8 cellular contexts compared by ENCODE assay signal in genomic region chr22:50218996-50219727, GRCh38. TPM values are rescaled to one million over a fixed set of nuclear protein-coding genes. Genes with fewer than 3 reads are reported as not detected.
A peak's percentile ranks its signal among the peaks of the same experiment; 100 is the strongest.
DNase-seq lines count a peak whose midpoint lies in the region; ATAC-seq and TF ChIP-seq lines count a peak whose summit lies in the region.

No MANE protein-coding gene starts in this region.

- H3K4me3 ChIP-seq in AG10803 (ENCODE audit: low read length) = no peak overlapping the region
- H3K4me3 ChIP-seq in hepatocyte = no peak overlapping the region
- H3K4me3 ChIP-seq in aorta (ENCODE audit: low read length in 2 of 2) = no peak overlapping the region
- no peak overlapping the region for H3K4me3 ChIP-seq in spleen

- 83% methylated on average over 42 of the region's 42 CpGs for WGBS in hepatocyte (ENCODE audit: low lambda C conversion rate, missing lambda C conversion rate)
- WGBS in aorta, 2 donors = 78 to 79% methylated on average over 42 of the region's 42 CpGs
- WGBS in spleen, 5 donors = 74 to 85% (median 78%) methylated on average over 27 to 42 of the region's 42 CpGs

- no peak overlapping the region for H3K4me3 Mint-ChIP-seq in activated T-helper 17 cell treated with anti-CD3 and anti-CD28 coated beads, Interleukin-2, amount 50 U/mL, for 72 hours

- H3K4me1 ChIP-seq in hepatocyte (ENCODE audit: insufficient read depth) (no peaks in the 10 kb centered on the region), aorta (ENCODE audit: control insufficient read depth in 1 of 2, insufficient read depth in 2 of 2, low read length in 2 of 2) (no peaks in the 10 kb centered on the region), spleen (no peaks in the 10 kb centered on the region)

- TF ChIP-seq CTCF in AG10803 (conservative IDR thresholded peaks at IDR 0.05; ENCODE audit: low read length) (no peak), hepatocyte (IDR thresholded peaks at IDR 0.05; ENCODE audit: poor library complexity) (no peak), spleen (IDR thresholded peaks at IDR 0.05 in 8 of 11, conservative IDR thresholded peaks at IDR 0.05 in 3 of 11) (no peak)

- intact Hi-C loops in aorta (cut with DNase I) (no loop called here), spleen (cut with DNase I; ENCODE audit: low total_unique reads) (no loop called here)

- peak; percentile 30 for ATAC-seq in activated T-helper 17 cell treated with anti-CD3 and anti-CD28 coated beads, Interleukin-2, amount 50 U/mL, for 72 hours (replicated peaks)
- ATAC-seq in aorta (ENCODE audit: low FRiP score) (peak; percentile 48), HG03159 (IDR thresholded peaks at IDR 0.05; ENCODE audit: unreplicated experiment) (no peak)

- H3K9me3 Mint-ChIP-seq in activated T-helper 17 cell treated with anti-CD3 and anti-CD28 coated beads, Interleukin-2, amount 50 U/mL, for 72 hours = no peaks in the 10 kb centered on the region

- H4K20me1 ChIP-seq in hepatocyte (ENCODE audit: insufficient read depth, poor library complexity, severe bottlenecking) = peaks cover 10% of the 10 kb centered on the region

- no peaks in the 10 kb centered on the region for H3K27me3 Mint-ChIP-seq in activated T-helper 17 cell treated with anti-CD3 and anti-CD28 coated beads, Interleukin-2, amount 50 U/mL, for 72 hours

- DNase-seq in AG10803 (ENCODE audit: low read depth) = peak; percentile 75
- DNase-seq in LHCN-M2 (ENCODE audit: low read depth) = peak; percentile 57
- peak; percentile 83 for DNase-seq in hepatocyte (ENCODE audit: low spot score)
- peak in 1 of 2 donors; percentile 63 for DNase-seq in aorta
- DNase-seq in spleen = no peak
- no peak for DNase-seq in SKM-1 (lab: John Stamatoyannopoulos, UW; ENCODE audit: unreplicated experiment)

- H3K79me2 ChIP-seq in hepatocyte = peaks cover 3% of the 10 kb centered on the region

- no peak overlapping the region for H2AFZ ChIP-seq in hepatocyte

- H3K36me3 Mint-ChIP-seq in activated T-helper 17 cell treated with anti-CD3 and anti-CD28 coated beads, Interleukin-2, amount 50 U/mL, for 72 hours (ENCODE audit: low read depth) = peaks cover 60% of the 10 kb centered on the region

- no peak for TF ChIP-seq POLR2A in spleen (IDR thresholded peaks at IDR 0.05)

- no peak overlapping the region for H3K27ac ChIP-seq in hepatocyte
- no peak overlapping the region for H3K27ac ChIP-seq in aorta (ENCODE audit: low read depth in 1 of 2, low read length in 2 of 2)
- H3K27ac ChIP-seq in spleen = no peak overlapping the region

- no peaks in the 10 kb centered on the region for H3K9me2 ChIP-seq in hepatocyte (replicated peaks; ENCODE audit: insufficient read depth)

- no peak overlapping the region for H3K4me2 ChIP-seq in hepatocyte

- H3K36me3 ChIP-seq in hepatocyte (replicated peaks; ENCODE audit: insufficient read depth, low read depth) = no peaks in the 10 kb centered on the region
- H3K36me3 ChIP-seq in aorta (ENCODE audit: control insufficient read depth in 1 of 2, insufficient read depth in 2 of 2, low read length in 1 of 2) = peaks cover 0 to 12% of the 10 kb centered on the region in 2 donors
- peaks cover 9 to 100% (median 93%) of the 10 kb centered on the region in 6 donors for H3K36me3 ChIP-seq in spleen

- H3K4me1 Mint-ChIP-seq in activated T-helper 17 cell treated with anti-CD3 and anti-CD28 coated beads, Interleukin-2, amount 50 U/mL, for 72 hours = peaks cover 6% of the 10 kb centered on the region

- H3K27me3 ChIP-seq in hepatocyte (no peaks in the 10 kb centered on the region), aorta (ENCODE audit: control insufficient read depth in 1 of 2, insufficient read depth in 2 of 2, low read length in 1 of 2) (no peaks in the 10 kb centered on the region), spleen (replicated peaks in 1 of 7) (no peaks in the 10 kb centered on the region)

- no peaks in the 10 kb centered on the region for H3K9me3 ChIP-seq in hepatocyte (ENCODE audit: low read depth)
- H3K9me3 ChIP-seq in aorta (ENCODE audit: control insufficient read depth, low read length) = no peaks in the 10 kb centered on the region
- H3K9me3 ChIP-seq in spleen = no peaks in the 10 kb centered on the region

- H3K27ac Mint-ChIP-seq in activated T-helper 17 cell treated with anti-CD3 and anti-CD28 coated beads, Interleukin-2, amount 50 U/mL, for 72 hours = no peak overlapping the region

RNA-seq across cellular contexts. Expression of gene SELENOO, which starts 18.4 kb away (rescaled TPM):
- total RNA-seq in LHCN-M2 (2014; rRNA removed) (27.2 and 36.7 TPM in 2 replicates), hepatocyte (27.3 and 31.6 TPM in 2 replicates), aorta (10 to 100 TPM; 14.2 to 21.6 TPM), spleen (10 to 100 TPM; 25.4 to 31.7 (median 29.3) TPM)
- polyA plus RNA-seq in LHCN-M2 (2012) = 15.2 TPM
- total RNA-seq in activated T-helper 17 cell treated with anti-CD3 and anti-CD28 coated beads, Interleukin-2, amount 50 U/mL, for 72 hours = 10 to 100 TPM; 16.5 to 26.7 TPM
- polyA plus RNA-seq in hepatocyte (35.2 and 37.7 TPM in 2 replicates), aorta (100 to 1,000 TPM in 1 of 2 donors, 10 to 100 TPM in 1; 11.6 to 105 TPM), spleen (10 to 100 TPM; 26.2 to 70.8 (median 47.0) TPM)

RNA-seq across cellular contexts. Expression of gene TUBGCP6, which starts 25.7 kb away (rescaled TPM):
- total RNA-seq in LHCN-M2 (2014; rRNA removed) = 29.8 and 34.6 TPM in 2 replicates
- polyA plus RNA-seq in LHCN-M2 (2012) = 10.2 TPM
- total RNA-seq in activated T-helper 17 cell treated with anti-CD3 and anti-CD28 coated beads, Interleukin-2, amount 50 U/mL, for 72 hours = 10 to 100 TPM; 44.5 to 51.1 TPM
- total RNA-seq in hepatocyte = 14.0 and 26.2 TPM in 2 replicates
- polyA plus RNA-seq in hepatocyte = 31.5 and 44.1 TPM in 2 replicates
- total RNA-seq in aorta = 10 to 100 TPM; 29.0 to 49.5 TPM
- 100 to 1,000 TPM in 1 of 2 donors, 1 to 10 TPM in 1; 7.0 to 134 TPM for polyA plus RNA-seq in aorta
- total RNA-seq in spleen = 10 to 100 TPM; 65.2 to 98.0 (median 69.4) TPM
- 10 to 100 TPM; 36.0 to 70.7 (median 69.2) TPM for polyA plus RNA-seq in spleen

RNA-seq across cellular contexts. Expression of gene HDAC10, which starts 31.9 kb away (rescaled TPM):
- 28.2 and 29.1 TPM in 2 replicates for total RNA-seq in LHCN-M2 (2014; rRNA removed)
- polyA plus RNA-seq in LHCN-M2 (2012) = 14.3 TPM
- total RNA-seq in activated T-helper 17 cell treated with anti-CD3 and anti-CD28 coated beads, Interleukin-2, amount 50 U/mL, for 72 hours = 10 to 100 TPM; 66.4 to 67.5 TPM
- total RNA-seq in hepatocyte = 21.5 and 23.8 TPM in 2 replicates
- polyA plus RNA-seq in hepatocyte = 30.2 and 40.5 TPM in 2 replicates
- total RNA-seq in aorta = 10 to 100 TPM; 19.8 to 47.8 TPM
- polyA plus RNA-seq in aorta = 10 to 100 TPM in 1 of 2 donors, 1 to 10 TPM in 1; 5.5 to 57.3 TPM
- total RNA-seq in spleen = 100 to 1,000 TPM in 1 of 7 donors, 10 to 100 TPM in 6; 63.6 to 108 (median 70.2) TPM
- 10 to 100 TPM; 25.0 to 69.9 (median 44.7) TPM for polyA plus RNA-seq in spleen

RNA-seq across cellular contexts. Expression of gene TRABD, which starts 33.4 kb away (rescaled TPM):
- total RNA-seq in LHCN-M2 (2014; rRNA removed) (26.3 and 31.5 TPM in 2 replicates), hepatocyte (25.4 and 25.9 TPM in 2 replicates), aorta (10 to 100 TPM; 27.1 to 33.4 TPM), spleen (10 to 100 TPM; 49.8 to 66.5 (median 57.7) TPM)
- 16.2 TPM for polyA plus RNA-seq in LHCN-M2 (2012)
- 100 to 1,000 TPM in 1 of 2 donors, 10 to 100 TPM in 1; 70.1 to 116 TPM for total RNA-seq in activated T-helper 17 cell treated with anti-CD3 and anti-CD28 coated beads, Interleukin-2, amount 50 U/mL, for 72 hours
- polyA plus RNA-seq in hepatocyte (62.3 and 70.5 TPM in 2 replicates), aorta (10 to 100 TPM; 13.5 to 53.2 TPM), spleen (10 to 100 TPM; 43.3 to 85.8 (median 77.9) TPM)

RNA-seq across cellular contexts. Expression of gene MAPK12, which starts 42.3 kb away (rescaled TPM):
- 31.2 and 33.8 TPM in 2 replicates for total RNA-seq in LHCN-M2 (2014; rRNA removed)
- 20.4 TPM for polyA plus RNA-seq in LHCN-M2 (2012)
- 10 to 100 TPM in 1 of 2 donors, 1 to 10 TPM in 1; 5.0 to 14.8 TPM for total RNA-seq in activated T-helper 17 cell treated with anti-CD3 and anti-CD28 coated beads, Interleukin-2, amount 50 U/mL, for 72 hours
- total RNA-seq in hepatocyte = 12.5 and 13.8 TPM in 2 replicates
- 33.8 and 51.4 TPM in 2 replicates for polyA plus RNA-seq in hepatocyte
- 10 to 100 TPM in 1 of 2 donors, 1 to 10 TPM in 1; 9.2 to 22.9 TPM for total RNA-seq in aorta
- polyA plus RNA-seq in aorta = 10 to 100 TPM in 1 of 2 donors, 1 to 10 TPM in 1; 1.6 to 19.0 TPM
- total RNA-seq in spleen = 10 to 100 TPM in 2 of 7 donors, 1 to 10 TPM in 5; 3.9 to 11.6 (median 6.4) TPM
- 10 to 100 TPM in 1 of 3 donors, 1 to 10 TPM in 2; 6.9 to 11.0 (median 9.0) TPM for polyA plus RNA-seq in spleen

Comparison
In these comparisons a context has a peak if more than half of its experiments do, and no peak if none do; other contexts are left out.
1. DNase-seq: peak in AG10803 (single experiment), LHCN-M2 (single experiment) and hepatocyte (single experiment); none in spleen (single experiment) and SKM-1 (single experiment).